In the genomic region with DNA sequence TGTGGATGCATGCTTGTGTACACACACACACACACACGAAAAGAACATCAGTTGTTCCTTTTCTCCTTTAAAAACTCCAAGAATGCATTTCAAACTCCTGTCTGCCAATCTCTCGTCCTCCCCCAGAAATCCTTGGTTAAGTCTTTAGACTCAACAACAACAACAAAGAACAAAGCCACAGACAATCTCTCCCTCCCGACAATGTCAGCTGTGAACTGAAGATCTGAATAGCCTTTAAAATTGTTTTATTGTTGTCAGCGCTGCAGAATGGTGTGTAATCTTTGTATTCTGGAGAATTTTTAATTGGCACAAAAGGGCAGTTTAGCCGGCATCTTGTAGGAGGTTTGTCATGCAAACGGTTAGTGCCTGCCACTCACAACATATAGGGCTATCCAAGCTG, we compare ENCODE assay signal across 24 cellular contexts.
DNase-seq lines count a peak whose midpoint lies in the region; ATAC-seq and TF ChIP-seq lines count a peak whose summit lies in the region.
"Had no signal": no experiment of that assay in that cellular context is flagged by ENCODE, and none has a peak within 500 bp of the region (broad histone marks: within the 10 kb centered on the region; RNA-seq: fewer than 3 reads in every experiment).

No MANE protein-coding gene starts in this region.

- ATAC-seq in CD4-positive, alpha-beta T cell (ENCODE audit: poor library complexity) = no peak
- no peak for ATAC-seq in activated T-helper 17 cell treated with anti-CD3 and anti-CD28 coated beads, Interleukin-2, amount 50 U/mL, for 72 hours (replicated peaks)
- no peak for ATAC-seq in GM18498 (IDR thresholded peaks at IDR 0.05; ENCODE audit: unreplicated experiment)
- ATAC-seq: left cardiac atrium, PC-3 had no signal

- peak overlapping the region; percentile 43 for H3K4me2 ChIP-seq in neural progenitor cell

- H3K27me3 Mint-ChIP-seq in CD4-positive, alpha-beta T cell = no peaks in the 10 kb centered on the region
- no peaks in the 10 kb centered on the region for H3K27me3 Mint-ChIP-seq in activated T-helper 17 cell treated with anti-CD3 and anti-CD28 coated beads, Interleukin-2, amount 50 U/mL, for 72 hours
- H3K27me3 Mint-ChIP-seq in neural progenitor cell (ENCODE audit: insufficient read depth, low read depth) = peaks cover 4% of the 10 kb centered on the region
- H3K27me3 Mint-ChIP-seq: activated CD4-positive, alpha-beta T cell treated with anti-CD3 and anti-CD28 coated beads, Interleukin-2, amount 10 ng/mL, durations not matched to agents 24 days and 14 days had no signal

- peaks cover 59% of the 10 kb centered on the region for H3F3A ChIP-seq in neural progenitor cell (ENCODE audit: low read depth)

- no peak for TF ChIP-seq CTCF in CD4-positive, alpha-beta T cell (IDR thresholded peaks at IDR 0.05)
- TF ChIP-seq CTCF in neural progenitor cell (IDR thresholded peaks at IDR 0.05) (no peak), sigmoid colon (IDR thresholded peaks at IDR 0.05) (no peak), BE2C (IDR thresholded peaks at IDR 0.05; ENCODE audit: low read depth, low read length) (no peak)

- H3K36me3 Mint-ChIP-seq in CD4-positive, alpha-beta T cell (ENCODE audit: low read depth) = peaks cover 12% of the 10 kb centered on the region
- peaks cover 4% of the 10 kb centered on the region for H3K36me3 Mint-ChIP-seq in activated T-helper 17 cell treated with anti-CD3 and anti-CD28 coated beads, Interleukin-2, amount 50 U/mL, for 72 hours (ENCODE audit: low read depth)
- peaks cover 21% of the 10 kb centered on the region for H3K36me3 Mint-ChIP-seq in neural progenitor cell

- H2AFZ ChIP-seq in neural progenitor cell (replicated peaks) = no peak overlapping the region

- H3K9me3 Mint-ChIP-seq in CD4-positive, alpha-beta T cell = no peaks in the 10 kb centered on the region
- no peaks in the 10 kb centered on the region for H3K9me3 Mint-ChIP-seq in activated T-helper 17 cell treated with anti-CD3 and anti-CD28 coated beads, Interleukin-2, amount 50 U/mL, for 72 hours
- H3K9me3 Mint-ChIP-seq in neural progenitor cell = no peaks in the 10 kb centered on the region
- H3K9me3 Mint-ChIP-seq: activated CD4-positive, alpha-beta T cell treated with anti-CD3 and anti-CD28 coated beads, Interleukin-2, amount 10 ng/mL, durations not matched to agents 24 days and 14 days had no signal

- peak overlapping the region; percentile 33 for H3K27ac Mint-ChIP-seq in CD4-positive, alpha-beta T cell
- H3K27ac Mint-ChIP-seq in activated T-helper 17 cell treated with anti-CD3 and anti-CD28 coated beads, Interleukin-2, amount 50 U/mL, for 72 hours = peak overlapping the region; percentile 40
- H3K27ac Mint-ChIP-seq in neural progenitor cell = peak overlapping the region; percentile 1
- H3K27ac Mint-ChIP-seq: activated CD4-positive, alpha-beta T cell treated with anti-CD3 and anti-CD28 coated beads, Interleukin-2, amount 10 ng/mL, durations not matched to agents 24 days and 14 days had no signal

- no peak for TF ChIP-seq POLR2A in sigmoid colon (IDR thresholded peaks at IDR 0.05)

- intact Hi-C loops in CD4-positive, alpha-beta T cell (cut with DNase I, micrococcal nuclease) = loop anchor here in 1 of 2 experiments (5.0 kb wide), 1 partner anchor 93 kb away; no protein-coding TSS in a partner anchor
- intact Hi-C loops in sigmoid colon (cut with DNase I) = no loop called here

- no peaks in the 10 kb centered on the region for H3K9me3 ChIP-seq in CD4-positive, alpha-beta T cell (ENCODE audit: control insufficient read depth, low read length)
- H3K9me3 ChIP-seq in neural progenitor cell (ENCODE audit: low read depth) (no peaks in the 10 kb centered on the region), sigmoid colon (no peaks in the 10 kb centered on the region), BE2C (no peaks in the 10 kb centered on the region)
- H3K9me3 ChIP-seq: esophagus squamous epithelium, spleen, stomach had no signal

- POLR2A ChIA-PET in CD4-positive, alpha-beta T cell (lab: Charles Lee) = no interaction called here

- peaks cover 53% of the 10 kb centered on the region for H3K4me1 Mint-ChIP-seq in CD4-positive, alpha-beta T cell (ENCODE audit: low read depth)
- peaks cover 12% of the 10 kb centered on the region for H3K4me1 Mint-ChIP-seq in activated T-helper 17 cell treated with anti-CD3 and anti-CD28 coated beads, Interleukin-2, amount 50 U/mL, for 72 hours
- H3K4me1 Mint-ChIP-seq in neural progenitor cell = peaks cover 86% of the 10 kb centered on the region

- CTCF ChIA-PET in CD4-positive, alpha-beta T cell (lab: Charles Lee) = no interaction called here

- H3K36me3 ChIP-seq in neural progenitor cell (no peaks in the 10 kb centered on the region), sigmoid colon (no peaks in the 10 kb centered on the region), BE2C (no peaks in the 10 kb centered on the region)
- H3K36me3 ChIP-seq: esophagus squamous epithelium, spleen, stomach had no signal

- 67 to 78% methylated on average over 6 of the region's 6 CpGs for whole genome bisulfite sequencing in sigmoid colon, 2 donors

- TF ChIP-seq EP300 in sigmoid colon (IDR thresholded peaks at IDR 0.05) = no peak

- peaks cover 89% of the 10 kb centered on the region for H4K20me1 ChIP-seq in neural progenitor cell (ENCODE audit: low read depth)

- no peaks in the 10 kb centered on the region for H3K27me3 ChIP-seq in CD4-positive, alpha-beta T cell (ENCODE audit: control insufficient read depth, insufficient read depth, low read length)
- H3K27me3 ChIP-seq in neural progenitor cell (no peaks in the 10 kb centered on the region), sigmoid colon (no peaks in the 10 kb centered on the region), BE2C (no peaks in the 10 kb centered on the region)
- H3K27me3 ChIP-seq: esophagus squamous epithelium, spleen, stomach had no signal

- H3K4me3 ChIP-seq in neural progenitor cell = no peak overlapping the region
- no peak overlapping the region for H3K4me3 ChIP-seq in sigmoid colon
- no peak overlapping the region for H3K4me3 ChIP-seq in BE2C (ENCODE audit: low read depth, low read length)
- H3K4me3 ChIP-seq: esophagus squamous epithelium, spleen, stomach had no signal

- H3K79me2 ChIP-seq in neural progenitor cell (ENCODE audit: low read depth) = peaks cover 89% of the 10 kb centered on the region

- H3K27ac ChIP-seq in CD4-positive, alpha-beta T cell (ENCODE audit: low read depth, low read length) = no peak overlapping the region
- H3K27ac ChIP-seq in neural progenitor cell = no peak overlapping the region
- no peak overlapping the region for H3K27ac ChIP-seq in sigmoid colon
- H3K27ac ChIP-seq: C4-2B, esophagus squamous epithelium, spleen, stomach had no signal

- H3K4me1 ChIP-seq in neural progenitor cell (peaks cover 70% of the 10 kb centered on the region), sigmoid colon (peaks cover 0 to 26% (median 20%) of the 10 kb centered on the region in 4 donors), BE2C (peaks cover 35% of the 10 kb centered on the region)

- H3K4me3 Mint-ChIP-seq in CD4-positive, alpha-beta T cell = no peak overlapping the region
- no peak overlapping the region for H3K4me3 Mint-ChIP-seq in activated T-helper 17 cell treated with anti-CD3 and anti-CD28 coated beads, Interleukin-2, amount 50 U/mL, for 72 hours
- H3K4me3 Mint-ChIP-seq in neural progenitor cell = no peak overlapping the region
- H3K4me3 Mint-ChIP-seq: activated CD4-positive, alpha-beta T cell treated with anti-CD3 and anti-CD28 coated beads, Interleukin-2, amount 10 ng/mL, durations not matched to agents 24 days and 14 days had no signal

- DNase-seq in CD4-positive, alpha-beta T cell = no peak
- DNase-seq in foreskin melanocyte (peak; percentile 68), neural progenitor cell (ENCODE audit: low spot score) (peak; percentile 48), GM19238 (ENCODE audit: insufficient read length, low spot score) (no peak), sigmoid colon (no peak), BE2C (no peak)
- DNase-seq: activated CD4-positive, alpha-beta T cell treated with anti-CD3 and anti-CD28 coated beads, Interleukin-2, amount 10 ng/mL, durations not matched to agents 24 days and 14 days; activated effector memory CD4-positive, alpha-beta T cell treated with Interleukin-2 at 50 U/mL for 16 hours; cerebellar nuclear complex; effector CD8-positive, alpha-beta T cell; esophagus squamous epithelium; GF-D8; left cardiac atrium; NCI-H1694 treated with DMSO at 0.1 percent for 48 hours; NCI-H226; NCI-H82; PC-3; SIG-M5; spleen; stimulated activated CD4-positive, alpha-beta T cell treated with anti-CD3 and anti-CD28 coated beads, Interleukin-4, amount 100 ng/mL, for 24 hours; stomach had no signal

- H3K9ac ChIP-seq in neural progenitor cell = no peak overlapping the region

Comparison
In these comparisons a context has a peak if more than half of its experiments do, and no peak if none do; other contexts are left out.
1. DNase-seq: peak in foreskin melanocyte (single experiment) and neural progenitor cell (single experiment); none in CD4-positive, alpha-beta T cell (0 of 10), GM19238 (single experiment), sigmoid colon (single experiment) and BE2C (single experiment).
2. Peak in every context shown above with its lines, with median percentiles within 50 percentile points of each other: H3K27ac Mint-ChIP-seq.